Comparison of ENCODE assay signal across 8 cellular contexts in genomic region chr18:59140287-59140885, GRCh38. TPM values are rescaled to one million over a fixed set of nuclear protein-coding genes. Genes with fewer than 3 reads are reported as not detected.
DNase-seq lines count a peak whose midpoint lies in the region; ATAC-seq and TF ChIP-seq lines count a peak whose summit lies in the region.

No MANE protein-coding gene starts in this region.

- peak overlapping the region; percentile 90 for H3K4me3 ChIP-seq in iPS-20b (ENCODE audit: low read length)
- peak overlapping the region; percentile 84 for H3K4me3 ChIP-seq in skeletal muscle satellite cell (ENCODE audit: low read length)

- H3K36me3 ChIP-seq in iPS-20b (ENCODE audit: insufficient read depth, low read depth, low read length) (no peaks in the 10 kb centered on the region), skeletal muscle satellite cell (ENCODE audit: insufficient read depth, low read length) (no peaks in the 10 kb centered on the region)

- in situ Hi-C loops in GM13976 (cut with MboI; ENCODE audit: low sequenced_read_pairs, unreplicated experiment) = no loop called here

- H3K27me3 ChIP-seq in iPS-20b (ENCODE audit: insufficient read depth, low read length) (peaks cover 10% of the 10 kb centered on the region), skeletal muscle satellite cell (ENCODE audit: control insufficient read depth, insufficient read depth, low read length) (peaks cover 20% of the 10 kb centered on the region)

- H3K27ac ChIP-seq in C4-2B (peak overlapping the region; percentile 72), iPS-20b (ENCODE audit: low read length) (no peak overlapping the region)

- H3K27ac Mint-ChIP-seq in brain = peak overlapping the region; percentile 84 to 100 (median 93)

- H3K4me1 Mint-ChIP-seq in brain = peaks cover 49% of the 10 kb centered on the region

- peak overlapping the region; percentile 84; the same call in 1 of the 2 replicates for H3K9ac ChIP-seq in iPS-20b (ENCODE audit: low read depth, low read length)
- H3K9ac ChIP-seq in skeletal muscle satellite cell (ENCODE audit: low read depth, low read length) = peak overlapping the region; percentile 84

- peaks cover 35% of the 10 kb centered on the region for H3K27me3 Mint-ChIP-seq in brain

- TF ChIP-seq CTCF in C4-2B (conservative IDR thresholded peaks at IDR 0.05) (no peak), brain (conservative IDR thresholded peaks at IDR 0.05) (no peak), GM13976 (IDR thresholded peaks at IDR 0.05; ENCODE audit: borderline replicate concordance, control extremely low read depth, extremely low read depth, insufficient read depth, missing control alignments) (no peak)

- H3K9me3 ChIP-seq in iPS-20b (ENCODE audit: insufficient read depth, low read depth, low read length) = no peaks in the 10 kb centered on the region
- H3K9me3 ChIP-seq in skeletal muscle satellite cell (replicated peaks; ENCODE audit: low read length) = no peaks in the 10 kb centered on the region

- peaks cover 6% of the 10 kb centered on the region; the same call in 1 of the 2 replicates for H3K4me1 ChIP-seq in iPS-20b (ENCODE audit: insufficient read depth, low read length)
- H3K4me1 ChIP-seq in skeletal muscle satellite cell (ENCODE audit: control insufficient read depth, insufficient read depth, low read length) = peaks cover 12% of the 10 kb centered on the region

- H3K4me3 Mint-ChIP-seq in brain = peak overlapping the region; percentile 90 to 97 (median 94)

- H3K36me3 Mint-ChIP-seq in brain = no peaks in the 10 kb centered on the region

- ATAC-seq in GM19372 (IDR thresholded peaks at IDR 0.05; ENCODE audit: low read depth, unreplicated experiment) = peak; percentile 0

- H3K9me3 Mint-ChIP-seq in brain = no peaks in the 10 kb centered on the region

- peak overlapping the region; percentile 98 for H3K4me2 ChIP-seq in skeletal muscle satellite cell (ENCODE audit: low read length)

- peak; percentile 36 for DNase-seq in NCI-H1105 (lab: John Stamatoyannopoulos, UW)
- no peak for DNase-seq in GM13976 (ENCODE audit: low spot score)
- no peak for DNase-seq in occipital lobe (lab: John Stamatoyannopoulos, UW)

RNA-seq across cellular contexts. Expression of gene SEC11C, which starts 0.7 kb away (rescaled TPM):
- polyA plus RNA-seq in brain (ENCODE audit: insufficient read depth, low read depth, low replicate concordance) = 573 TPM
- 21.0 and 25.1 TPM in 2 replicates for total RNA-seq in skeletal muscle satellite cell (2012; rRNA removed)
- 56.0 TPM for total RNA-seq in occipital lobe
